Comparison of ENCODE assay signal across 1 cellular context in the genomic region with DNA sequence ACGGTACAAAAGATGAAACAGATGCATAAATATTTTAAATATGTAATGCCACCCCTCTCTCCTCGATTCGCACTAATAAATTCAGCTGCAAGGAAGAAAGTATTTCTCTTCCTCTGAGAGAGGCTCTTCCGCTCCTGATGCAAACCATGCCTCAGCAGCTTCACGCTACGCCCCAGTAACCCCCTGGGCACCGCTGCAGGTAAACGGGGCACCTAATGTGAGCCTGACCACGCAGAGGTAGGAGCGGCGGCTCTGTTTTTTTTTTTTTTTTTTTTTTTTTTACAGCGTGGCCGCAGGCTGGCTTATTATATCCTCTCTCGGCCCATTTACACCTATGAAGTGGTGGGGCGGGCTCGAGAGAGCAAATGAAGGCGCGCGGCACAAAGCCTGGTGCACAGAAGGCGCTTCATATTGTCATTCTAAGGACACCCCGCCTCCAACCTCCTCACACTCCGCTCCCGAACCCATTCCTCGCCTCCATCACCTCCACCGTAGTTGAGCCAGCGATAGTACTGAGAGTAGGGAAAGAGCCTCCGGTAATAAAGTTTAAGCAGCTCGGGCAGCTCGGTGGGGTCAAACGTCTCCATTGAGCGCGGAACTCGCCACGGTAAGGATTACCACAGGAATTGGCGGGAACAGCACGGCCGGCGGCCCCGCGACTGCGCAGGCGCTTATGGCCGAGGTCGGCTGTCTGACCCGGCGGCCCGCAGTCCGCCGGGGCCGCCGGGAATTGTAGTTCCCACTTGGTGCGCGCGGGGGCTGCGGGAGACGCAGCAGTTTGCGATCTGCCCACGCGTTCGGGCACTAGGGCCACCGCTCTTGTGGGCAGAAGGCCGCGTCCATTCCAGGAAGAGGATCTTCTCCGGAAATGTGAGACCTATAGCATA.
TF ChIP-seq lines count a peak whose summit lies in the region.

A gene (minus strand): TSS at position 612 of the 887 bp plus-strand sequence. CDS start 25 bp downstream, at position 587.

TF ChIP-seq in K562, 482 proteins besides CTCF, POLR2A, EP300 and RAD21 (continued from another document and continues in another):
- TF ChIP-seq, protein P1, sequence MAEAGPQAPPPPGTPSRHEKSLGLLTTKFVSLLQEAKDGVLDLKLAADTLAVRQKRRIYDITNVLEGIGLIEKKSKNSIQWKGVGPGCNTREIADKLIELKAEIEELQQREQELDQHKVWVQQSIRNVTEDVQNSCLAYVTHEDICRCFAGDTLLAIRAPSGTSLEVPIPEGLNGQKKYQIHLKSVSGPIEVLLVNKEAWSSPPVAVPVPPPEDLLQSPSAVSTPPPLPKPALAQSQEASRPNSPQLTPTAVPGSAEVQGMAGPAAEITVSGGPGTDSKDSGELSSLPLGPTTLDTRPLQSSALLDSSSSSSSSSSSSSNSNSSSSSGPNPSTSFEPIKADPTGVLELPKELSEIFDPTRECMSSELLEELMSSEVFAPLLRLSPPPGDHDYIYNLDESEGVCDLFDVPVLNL (CRISPR knock-in tag; IDR thresholded peaks at IDR 0.05; ENCODE audit: low read depth), result 0 out of 2 replicates have a peak, but pooled peaks have one; percentile 44
- TF ChIP-seq MTA3 (IDR thresholded peaks at IDR 0.05; ENCODE audit: borderline replicate concordance), result 0 out of 2 replicates have a peak, but pooled peaks have one; percentile 44
- TF ChIP-seq, protein P2, sequence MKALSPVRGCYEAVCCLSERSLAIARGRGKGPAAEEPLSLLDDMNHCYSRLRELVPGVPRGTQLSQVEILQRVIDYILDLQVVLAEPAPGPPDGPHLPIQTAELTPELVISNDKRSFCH (CRISPR knock-in tag; IDR thresholded peaks at IDR 0.05), result no peak
- TF ChIP-seq, protein P2 (tag; IDR thresholded peaks at IDR 0.05), result no peak
- TF ChIP-seq NCOA1 (IDR thresholded peaks at IDR 0.05; ENCODE audit: low read depth), result no peak
- no peak for TF ChIP-seq SNIP1 (IDR thresholded peaks at IDR 0.05; ENCODE audit: low read depth)
- peak; percentile 73; the same call in 1 of the 2 replicates for TF ChIP-seq HNRNPL (IDR thresholded peaks at IDR 0.05; ENCODE audit: low read depth, low read length)
- TF ChIP-seq ZBTB7A (IDR thresholded peaks at IDR 0.05; ENCODE audit: borderline replicate concordance, control insufficient read depth, low read depth, low read length), result peak; percentile 41; the same call in 1 of the 2 replicates
- no peak for TF ChIP-seq ZNF165 (CRISPR knock-in tag; IDR thresholded peaks at IDR 0.05; ENCODE audit: borderline replicate concordance)
- TF ChIP-seq, protein P3, sequence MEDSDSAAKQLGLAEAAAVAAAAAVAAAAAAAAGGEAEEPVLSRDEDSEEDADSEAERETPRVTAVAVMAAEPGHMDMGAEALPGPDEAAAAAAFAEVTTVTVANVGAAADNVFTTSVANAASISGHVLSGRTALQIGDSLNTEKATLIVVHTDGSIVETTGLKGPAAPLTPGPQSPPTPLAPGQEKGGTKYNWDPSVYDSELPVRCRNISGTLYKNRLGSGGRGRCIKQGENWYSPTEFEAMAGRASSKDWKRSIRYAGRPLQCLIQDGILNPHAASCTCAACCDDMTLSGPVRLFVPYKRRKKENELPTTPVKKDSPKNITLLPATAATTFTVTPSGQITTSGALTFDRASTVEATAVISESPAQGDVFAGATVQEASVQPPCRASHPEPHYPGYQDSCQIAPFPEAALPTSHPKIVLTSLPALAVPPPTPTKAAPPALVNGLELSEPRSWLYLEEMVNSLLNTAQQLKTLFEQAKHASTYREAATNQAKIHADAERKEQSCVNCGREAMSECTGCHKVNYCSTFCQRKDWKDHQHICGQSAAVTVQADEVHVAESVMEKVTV (CRISPR knock-in tag; IDR thresholded peaks at IDR 0.05), result no peak
- TF ChIP-seq HEY1 (CRISPR knock-in tag; IDR thresholded peaks at IDR 0.05; ENCODE audit: borderline replicate concordance), result no peak
- TF ChIP-seq, protein P4, sequence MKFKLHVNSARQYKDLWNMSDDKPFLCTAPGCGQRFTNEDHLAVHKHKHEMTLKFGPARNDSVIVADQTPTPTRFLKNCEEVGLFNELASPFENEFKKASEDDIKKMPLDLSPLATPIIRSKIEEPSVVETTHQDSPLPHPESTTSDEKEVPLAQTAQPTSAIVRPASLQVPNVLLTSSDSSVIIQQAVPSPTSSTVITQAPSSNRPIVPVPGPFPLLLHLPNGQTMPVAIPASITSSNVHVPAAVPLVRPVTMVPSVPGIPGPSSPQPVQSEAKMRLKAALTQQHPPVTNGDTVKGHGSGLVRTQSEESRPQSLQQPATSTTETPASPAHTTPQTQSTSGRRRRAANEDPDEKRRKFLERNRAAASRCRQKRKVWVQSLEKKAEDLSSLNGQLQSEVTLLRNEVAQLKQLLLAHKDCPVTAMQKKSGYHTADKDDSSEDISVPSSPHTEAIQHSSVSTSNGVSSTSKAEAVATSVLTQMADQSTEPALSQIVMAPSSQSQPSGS (CRISPR knock-in tag; IDR thresholded peaks at IDR 0.05), result no peak
- TF ChIP-seq NR4A1 (CRISPR knock-in tag; IDR thresholded peaks at IDR 0.05), result no peak
- no peak for TF ChIP-seq NR4A1 (tag; IDR thresholded peaks at IDR 0.05)
- no peak for TF ChIP-seq HDAC6 (IDR thresholded peaks at IDR 0.05; ENCODE audit: low read depth, low read length)
- TF ChIP-seq ZNF23 (CRISPR knock-in tag; IDR thresholded peaks at IDR 0.05), result no peak
- TF ChIP-seq, protein P5, sequence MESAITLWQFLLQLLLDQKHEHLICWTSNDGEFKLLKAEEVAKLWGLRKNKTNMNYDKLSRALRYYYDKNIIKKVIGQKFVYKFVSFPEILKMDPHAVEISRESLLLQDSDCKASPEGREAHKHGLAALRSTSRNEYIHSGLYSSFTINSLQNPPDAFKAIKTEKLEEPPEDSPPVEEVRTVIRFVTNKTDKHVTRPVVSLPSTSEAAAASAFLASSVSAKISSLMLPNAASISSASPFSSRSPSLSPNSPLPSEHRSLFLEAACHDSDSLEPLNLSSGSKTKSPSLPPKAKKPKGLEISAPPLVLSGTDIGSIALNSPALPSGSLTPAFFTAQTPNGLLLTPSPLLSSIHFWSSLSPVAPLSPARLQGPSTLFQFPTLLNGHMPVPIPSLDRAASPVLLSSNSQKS (CRISPR knock-in tag; IDR thresholded peaks at IDR 0.05), result no peak
- TF ChIP-seq EHMT2 (IDR thresholded peaks at IDR 0.05), result no peak
- TF ChIP-seq, protein P6, sequence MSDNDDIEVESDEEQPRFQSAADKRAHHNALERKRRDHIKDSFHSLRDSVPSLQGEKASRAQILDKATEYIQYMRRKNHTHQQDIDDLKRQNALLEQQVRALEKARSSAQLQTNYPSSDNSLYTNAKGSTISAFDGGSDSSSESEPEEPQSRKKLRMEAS (CRISPR knock-in tag; IDR thresholded peaks at IDR 0.05), result peak; percentile 74
- no peak for TF ChIP-seq CBX8 (IDR thresholded peaks at IDR 0.05; ENCODE audit: borderline replicate concordance, extremely low read depth, low read depth, low read length, poor library complexity, severe bottlenecking)
- no peak for TF ChIP-seq SMAD2 (IDR thresholded peaks at IDR 0.05; ENCODE audit: low read depth, low read length)
- TF ChIP-seq ZNF830 (CRISPR knock-in tag; IDR thresholded peaks at IDR 0.05), result no peak
- no peak for TF ChIP-seq TCFL5 (CRISPR knock-in tag; conservative IDR thresholded peaks at IDR 0.05)
- no peak for TF ChIP-seq NCOA6 (IDR thresholded peaks at IDR 0.05)
- TF ChIP-seq PHB (CRISPR knock-in tag; IDR thresholded peaks at IDR 0.05), result no peak
- TF ChIP-seq, protein P7, sequence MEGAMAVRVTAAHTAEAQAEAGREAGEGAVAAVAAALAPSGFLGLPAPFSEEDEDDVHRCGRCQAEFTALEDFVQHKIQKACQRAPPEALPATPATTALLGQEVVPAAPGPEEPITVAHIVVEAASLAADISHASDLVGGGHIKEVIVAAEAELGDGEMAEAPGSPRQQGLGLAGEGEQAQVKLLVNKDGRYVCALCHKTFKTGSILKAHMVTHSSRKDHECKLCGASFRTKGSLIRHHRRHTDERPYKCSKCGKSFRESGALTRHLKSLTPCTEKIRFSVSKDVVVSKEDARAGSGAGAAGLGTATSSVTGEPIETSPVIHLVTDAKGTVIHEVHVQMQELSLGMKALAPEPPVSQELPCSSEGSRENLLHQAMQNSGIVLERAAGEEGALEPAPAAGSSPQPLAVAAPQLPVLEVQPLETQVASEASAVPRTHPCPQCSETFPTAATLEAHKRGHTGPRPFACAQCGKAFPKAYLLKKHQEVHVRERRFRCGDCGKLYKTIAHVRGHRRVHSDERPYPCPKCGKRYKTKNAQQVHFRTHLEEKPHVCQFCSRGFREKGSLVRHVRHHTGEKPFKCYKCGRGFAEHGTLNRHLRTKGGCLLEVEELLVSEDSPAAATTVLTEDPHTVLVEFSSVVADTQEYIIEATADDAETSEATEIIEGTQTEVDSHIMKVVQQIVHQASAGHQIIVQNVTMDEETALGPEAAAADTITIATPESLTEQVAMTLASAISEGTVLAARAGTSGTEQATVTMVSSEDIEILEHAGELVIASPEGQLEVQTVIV (CRISPR knock-in tag; IDR thresholded peaks at IDR 0.05; ENCODE audit: borderline replicate concordance), result no peak
- TF ChIP-seq, protein P8, sequence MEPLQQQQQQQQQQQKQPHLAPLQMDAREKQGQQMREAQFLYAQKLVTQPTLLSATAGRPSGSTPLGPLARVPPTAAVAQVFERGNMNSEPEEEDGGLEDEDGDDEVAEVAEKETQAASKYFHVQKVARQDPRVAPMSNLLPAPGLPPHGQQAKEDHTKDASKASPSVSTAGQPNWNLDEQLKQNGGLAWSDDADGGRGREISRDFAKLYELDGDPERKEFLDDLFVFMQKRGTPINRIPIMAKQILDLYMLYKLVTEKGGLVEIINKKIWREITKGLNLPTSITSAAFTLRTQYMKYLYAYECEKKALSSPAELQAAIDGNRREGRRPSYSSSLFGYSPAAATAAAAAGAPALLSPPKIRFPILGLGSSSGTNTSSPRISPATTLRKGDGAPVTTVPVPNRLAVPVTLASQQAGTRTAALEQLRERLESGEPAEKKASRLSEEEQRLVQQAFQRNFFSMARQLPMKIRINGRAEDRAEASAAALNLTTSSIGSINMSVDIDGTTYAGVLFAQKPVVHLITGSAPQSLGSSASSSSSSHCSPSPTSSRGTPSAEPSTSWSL (CRISPR knock-in tag; IDR thresholded peaks at IDR 0.05; ENCODE audit: borderline replicate concordance), result no peak
- peak; percentile 98 for TF ChIP-seq EGR1 (conservative IDR thresholded peaks at IDR 0.05)
- no peak for TF ChIP-seq SMARCB1 (IDR thresholded peaks at IDR 0.05; ENCODE audit: insufficient read length, low read depth)
- no peak for TF ChIP-seq ZNF41 (CRISPR knock-in tag; conservative IDR thresholded peaks at IDR 0.05)
- TF ChIP-seq MECOM (CRISPR knock-in tag; IDR thresholded peaks at IDR 0.05), result no peak
- TF ChIP-seq FOXK2 (conservative IDR thresholded peaks at IDR 0.05 in 1 of 2, IDR thresholded peaks at IDR 0.05 in 1 of 2; ENCODE audit: low read depth in 2 of 2), result 0 out of 4 replicates have a peak, but pooled peaks of 1 of the 2 experiments have one; percentile 25
- TF ChIP-seq ZNF3 (CRISPR knock-in tag; IDR thresholded peaks at IDR 0.05), result no peak
- no peak for TF ChIP-seq ZBTB17 (CRISPR knock-in tag; IDR thresholded peaks at IDR 0.05)
- no peak for TF ChIP-seq CHD1 (IDR thresholded peaks at IDR 0.05; ENCODE audit: low read length)
- no peak for TF ChIP-seq ZNF140 (CRISPR knock-in tag; IDR thresholded peaks at IDR 0.05)
- peak; percentile 95 for TF ChIP-seq L3MBTL2 (IDR thresholded peaks at IDR 0.05)
- TF ChIP-seq, protein P9, sequence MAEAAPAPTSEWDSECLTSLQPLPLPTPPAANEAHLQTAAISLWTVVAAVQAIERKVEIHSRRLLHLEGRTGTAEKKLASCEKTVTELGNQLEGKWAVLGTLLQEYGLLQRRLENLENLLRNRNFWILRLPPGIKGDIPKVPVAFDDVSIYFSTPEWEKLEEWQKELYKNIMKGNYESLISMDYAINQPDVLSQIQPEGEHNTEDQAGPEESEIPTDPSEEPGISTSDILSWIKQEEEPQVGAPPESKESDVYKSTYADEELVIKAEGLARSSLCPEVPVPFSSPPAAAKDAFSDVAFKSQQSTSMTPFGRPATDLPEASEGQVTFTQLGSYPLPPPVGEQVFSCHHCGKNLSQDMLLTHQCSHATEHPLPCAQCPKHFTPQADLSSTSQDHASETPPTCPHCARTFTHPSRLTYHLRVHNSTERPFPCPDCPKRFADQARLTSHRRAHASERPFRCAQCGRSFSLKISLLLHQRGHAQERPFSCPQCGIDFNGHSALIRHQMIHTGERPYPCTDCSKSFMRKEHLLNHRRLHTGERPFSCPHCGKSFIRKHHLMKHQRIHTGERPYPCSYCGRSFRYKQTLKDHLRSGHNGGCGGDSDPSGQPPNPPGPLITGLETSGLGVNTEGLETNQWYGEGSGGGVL (CRISPR knock-in tag; IDR thresholded peaks at IDR 0.05), result no peak
- TF ChIP-seq, protein P10, sequence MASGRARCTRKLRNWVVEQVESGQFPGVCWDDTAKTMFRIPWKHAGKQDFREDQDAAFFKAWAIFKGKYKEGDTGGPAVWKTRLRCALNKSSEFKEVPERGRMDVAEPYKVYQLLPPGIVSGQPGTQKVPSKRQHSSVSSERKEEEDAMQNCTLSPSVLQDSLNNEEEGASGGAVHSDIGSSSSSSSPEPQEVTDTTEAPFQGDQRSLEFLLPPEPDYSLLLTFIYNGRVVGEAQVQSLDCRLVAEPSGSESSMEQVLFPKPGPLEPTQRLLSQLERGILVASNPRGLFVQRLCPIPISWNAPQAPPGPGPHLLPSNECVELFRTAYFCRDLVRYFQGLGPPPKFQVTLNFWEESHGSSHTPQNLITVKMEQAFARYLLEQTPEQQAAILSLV (tag; IDR thresholded peaks at IDR 0.05), result no peak
- TF ChIP-seq, protein P11, sequence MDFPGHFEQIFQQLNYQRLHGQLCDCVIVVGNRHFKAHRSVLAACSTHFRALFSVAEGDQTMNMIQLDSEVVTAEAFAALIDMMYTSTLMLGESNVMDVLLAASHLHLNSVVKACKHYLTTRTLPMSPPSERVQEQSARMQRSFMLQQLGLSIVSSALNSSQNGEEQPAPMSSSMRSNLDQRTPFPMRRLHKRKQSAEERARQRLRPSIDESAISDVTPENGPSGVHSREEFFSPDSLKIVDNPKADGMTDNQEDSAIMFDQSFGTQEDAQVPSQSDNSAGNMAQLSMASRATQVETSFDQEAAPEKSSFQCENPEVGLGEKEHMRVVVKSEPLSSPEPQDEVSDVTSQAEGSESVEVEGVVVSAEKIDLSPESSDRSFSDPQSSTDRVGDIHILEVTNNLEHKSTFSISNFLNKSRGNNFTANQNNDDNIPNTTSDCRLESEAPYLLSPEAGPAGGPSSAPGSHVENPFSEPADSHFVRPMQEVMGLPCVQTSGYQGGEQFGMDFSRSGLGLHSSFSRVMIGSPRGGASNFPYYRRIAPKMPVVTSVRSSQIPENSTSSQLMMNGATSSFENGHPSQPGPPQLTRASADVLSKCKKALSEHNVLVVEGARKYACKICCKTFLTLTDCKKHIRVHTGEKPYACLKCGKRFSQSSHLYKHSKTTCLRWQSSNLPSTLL (IDR thresholded peaks at IDR 0.05), result no peak
